ENCODE assay signal across 10 cellular contexts in genomic region chr15:76330281-76330680, GRCh38. TPM values are rescaled to one million over a fixed set of nuclear protein-coding genes. Genes with fewer than 3 reads are reported as not detected.
A peak's percentile ranks its signal among the peaks of the same experiment; 100 is the strongest.
DNase-seq lines count a peak whose midpoint lies in the region; ATAC-seq and TF ChIP-seq lines count a peak whose summit lies in the region.
"Had no signal": no experiment of that assay in that cellular context is flagged by ENCODE, and none has a peak within 500 bp of the region (broad histone marks: within the 10 kb centered on the region; RNA-seq: fewer than 3 reads in every experiment).

No MANE protein-coding gene starts in this region.

- H3K9me3 Mint-ChIP-seq in CD8-positive, alpha-beta T cell: no peaks in the 10 kb centered on the region
- H3K9me3 Mint-ChIP-seq in activated naive CD8-positive, alpha-beta T cell treated with anti-CD3 and anti-CD28 coated beads, Interleukin-2, amount 50 U/mL, for 24 hours: no peaks in the 10 kb centered on the region

- POLR2A ChIA-PET in PC-3 (lab: Charles Lee; ENCODE audit: unreplicated experiment): interaction anchor here (0.5 kb wide), 1 partner anchor 1199 kb away, joined by 14 read pairs; no protein-coding TSS in a partner anchor
- POLR2A ChIA-PET in CD8-positive, alpha-beta T cell (lab: Charles Lee): interaction anchor here (1.2 kb wide), 1 partner anchor 17 kb away, joined by 4 read pairs; no protein-coding TSS in a partner anchor

- H3K79me2 ChIP-seq in PC-3 (ENCODE audit: low read length): no peaks in the 10 kb centered on the region

- CTCF ChIA-PET in PC-3 (lab: Charles Lee): interaction anchor here (0.6 to 1.0 kb wide), 2 partner anchors 18 to 435 kb away, joined by 3 to 4 read pairs; no protein-coding TSS in a partner anchor
- CTCF ChIA-PET in CD8-positive, alpha-beta T cell (lab: Charles Lee): interaction anchor here (0.9 to 1.2 kb wide), 2 partner anchors 19 to 180 kb away, joined by 3 read pairs; no protein-coding TSS in a partner anchor

- H3K4me1 Mint-ChIP-seq in CD8-positive, alpha-beta T cell (ENCODE audit: low read depth): peaks cover 3% of the 10 kb centered on the region
- H3K4me1 Mint-ChIP-seq in activated naive CD8-positive, alpha-beta T cell treated with anti-CD3 and anti-CD28 coated beads, Interleukin-2, amount 50 U/mL, for 24 hours: peaks cover 3% of the 10 kb centered on the region

- DNase-seq in NCI-H2196 (lab: John Stamatoyannopoulos, UW; ENCODE audit: unreplicated experiment) (peak; percentile 4), NCI-H2196 treated with DMSO at 0.1 percent for 48 hours (lab: John Stamatoyannopoulos, UW; ENCODE audit: unreplicated experiment) (no peak), PC-3 (peak; percentile 79), fibroblast of peridontal ligament (ENCODE audit: extremely low read depth) (peak; percentile 59), retina (peak; percentile 42)
- no peak for DNase-seq in CD8-positive, alpha-beta T cell
- DNase-seq in activated naive CD8-positive, alpha-beta T cell treated with anti-CD3 and anti-CD28 coated beads, Interleukin-2, amount 50 U/mL, for 24 hours: no peak
- DNase-seq: CD4-positive, CD25-positive, alpha-beta regulatory T cell had no signal

- TF ChIP-seq CTCF in PC-3 (conservative IDR thresholded peaks at IDR 0.05; ENCODE audit: low read depth, low read length): peak; percentile 56
- TF ChIP-seq CTCF in CD8-positive, alpha-beta T cell (IDR thresholded peaks at IDR 0.05): no peak

- no TSS peak for BruUV-seq in PC-3 (replicated peaks; lab: Mats Ljungman, UMichigan)

- no peaks in the 10 kb centered on the region for H3K9me3 ChIP-seq in PC-3 (ENCODE audit: low read length)
- H3K9me3 ChIP-seq in CD8-positive, alpha-beta T cell (ENCODE audit: low read length): no peaks in the 10 kb centered on the region
- H3K9me3 ChIP-seq: ovary had no signal

- ATAC-seq in PC-3 (peak; percentile 83), GM19351 (IDR thresholded peaks at IDR 0.05; ENCODE audit: unreplicated experiment) (no peak)
- ATAC-seq in CD8-positive, alpha-beta T cell: no peak
- ATAC-seq in activated naive CD8-positive, alpha-beta T cell treated with anti-CD3 and anti-CD28 coated beads, Interleukin-2, amount 50 U/mL, for 24 hours: no peak

- H3F3A ChIP-seq in PC-3 (ENCODE audit: low read length, unreplicated experiment): no peaks in the 10 kb centered on the region

- no peaks in the 10 kb centered on the region for H4K20me1 ChIP-seq in PC-3 (ENCODE audit: low read length)

- 0 out of 2 replicates have a peak overlapping the region, but pooled peaks have one; percentile 42 for H2AFZ ChIP-seq in PC-3 (ENCODE audit: low read length)

- H3K27me3 ChIP-seq in PC-3 (ENCODE audit: low read length): no peaks in the 10 kb centered on the region
- peaks cover 7% of the 10 kb centered on the region for H3K27me3 ChIP-seq in CD8-positive, alpha-beta T cell (ENCODE audit: insufficient read depth, low read length)
- H3K27me3 ChIP-seq: ovary had no signal

- H3K4me2 ChIP-seq in PC-3 (ENCODE audit: low read length): no peak overlapping the region

- no peaks in the 10 kb centered on the region for H3K36me3 ChIP-seq in PC-3 (ENCODE audit: low read depth, low read length)
- H3K36me3 ChIP-seq in CD8-positive, alpha-beta T cell (ENCODE audit: insufficient read depth, low read length): no peaks in the 10 kb centered on the region
- H3K36me3 ChIP-seq: ovary had no signal

- peaks cover 18% of the 10 kb centered on the region for H3K4me1 ChIP-seq in PC-3 (ENCODE audit: insufficient read depth, low read length)
- peaks cover 3% of the 10 kb centered on the region for H3K4me1 ChIP-seq in CD8-positive, alpha-beta T cell (ENCODE audit: insufficient read depth, low read length)

- no peak overlapping the region for H3K27ac Mint-ChIP-seq in CD8-positive, alpha-beta T cell
- no peak overlapping the region for H3K27ac Mint-ChIP-seq in activated naive CD8-positive, alpha-beta T cell treated with anti-CD3 and anti-CD28 coated beads, Interleukin-2, amount 50 U/mL, for 24 hours
- H3K27ac Mint-ChIP-seq: CD4-positive, CD25-positive, alpha-beta regulatory T cell had no signal

- no peak overlapping the region for H3K4me3 Mint-ChIP-seq in CD8-positive, alpha-beta T cell
- H3K4me3 Mint-ChIP-seq in activated naive CD8-positive, alpha-beta T cell treated with anti-CD3 and anti-CD28 coated beads, Interleukin-2, amount 50 U/mL, for 24 hours: no peak overlapping the region
- H3K4me3 Mint-ChIP-seq: CD4-positive, CD25-positive, alpha-beta regulatory T cell had no signal

- H3K9me2 ChIP-seq in PC-3 (replicated peaks; ENCODE audit: low read length): no peaks in the 10 kb centered on the region

- no peak overlapping the region for H3K9ac ChIP-seq in PC-3 (ENCODE audit: low read length)

- no peak overlapping the region for H3K27ac ChIP-seq in PC-3 (ENCODE audit: low read length)
- no peak overlapping the region for H3K27ac ChIP-seq in CD8-positive, alpha-beta T cell (ENCODE audit: low read depth, low read length)
- H3K27ac ChIP-seq: ovary had no signal

- H3K36me3 Mint-ChIP-seq in CD8-positive, alpha-beta T cell: no peaks in the 10 kb centered on the region
- H3K36me3 Mint-ChIP-seq in activated naive CD8-positive, alpha-beta T cell treated with anti-CD3 and anti-CD28 coated beads, Interleukin-2, amount 50 U/mL, for 24 hours (ENCODE audit: low read depth): no peaks in the 10 kb centered on the region
- H3K36me3 Mint-ChIP-seq: CD4-positive, CD25-positive, alpha-beta regulatory T cell had no signal

- intact Hi-C loops in PC-3 (cut with micrococcal nuclease): loop anchor here (1.0 to 10.0 kb wide), 2 partner anchors 95 to 535 kb away; no protein-coding TSS in a partner anchor
- intact Hi-C loops in CD8-positive, alpha-beta T cell (cut with DNase I, micrococcal nuclease): no loop called here

- peaks cover 60% of the 10 kb centered on the region for H3K27me3 Mint-ChIP-seq in CD8-positive, alpha-beta T cell (ENCODE audit: low read depth)
- peaks cover 54% of the 10 kb centered on the region for H3K27me3 Mint-ChIP-seq in activated naive CD8-positive, alpha-beta T cell treated with anti-CD3 and anti-CD28 coated beads, Interleukin-2, amount 50 U/mL, for 24 hours

- no peak overlapping the region for H3K4me3 ChIP-seq in PC-3 (ENCODE audit: low read length)
- no peak overlapping the region for H3K4me3 ChIP-seq in CD8-positive, alpha-beta T cell (ENCODE audit: low read depth, low read length)
- H3K4me3 ChIP-seq: ovary had no signal

RNA-seq across cellular contexts. Expression of gene ISL2, which starts 6.3 kb away (rescaled TPM):
- total RNA-seq in PC-3 (2014; rRNA removed): 3.6 and 6.3 TPM in 2 replicates
- total RNA-seq in CD8-positive, alpha-beta T cell: not detected
- total RNA-seq: ovary had no signal

RNA-seq across cellular contexts. Expression of gene ETFA, which starts 19.0 kb away (rescaled TPM):
- total RNA-seq in PC-3 (2014; rRNA removed): 128 and 160 TPM in 2 replicates
- 10 to 100 TPM; 18.0 to 18.1 TPM for total RNA-seq in CD8-positive, alpha-beta T cell

Comparison
In these comparisons a context has a peak if more than half of its experiments do, and no peak if none do; other contexts are left out.
1. DNase-seq: peak in NCI-H2196 (single experiment), PC-3 (single experiment), fibroblast of peridontal ligament (single experiment) and retina (single experiment); none in NCI-H2196 treated with DMSO at 0.1 percent for 48 hours (single experiment), CD8-positive, alpha-beta T cell (0 of 7) and activated naive CD8-positive, alpha-beta T cell treated with anti-CD3 and anti-CD28 coated beads, Interleukin-2, amount 50 U/mL, for 24 hours (single experiment).